ENCODE assay signal across 8 cellular contexts in the genomic region with DNA sequence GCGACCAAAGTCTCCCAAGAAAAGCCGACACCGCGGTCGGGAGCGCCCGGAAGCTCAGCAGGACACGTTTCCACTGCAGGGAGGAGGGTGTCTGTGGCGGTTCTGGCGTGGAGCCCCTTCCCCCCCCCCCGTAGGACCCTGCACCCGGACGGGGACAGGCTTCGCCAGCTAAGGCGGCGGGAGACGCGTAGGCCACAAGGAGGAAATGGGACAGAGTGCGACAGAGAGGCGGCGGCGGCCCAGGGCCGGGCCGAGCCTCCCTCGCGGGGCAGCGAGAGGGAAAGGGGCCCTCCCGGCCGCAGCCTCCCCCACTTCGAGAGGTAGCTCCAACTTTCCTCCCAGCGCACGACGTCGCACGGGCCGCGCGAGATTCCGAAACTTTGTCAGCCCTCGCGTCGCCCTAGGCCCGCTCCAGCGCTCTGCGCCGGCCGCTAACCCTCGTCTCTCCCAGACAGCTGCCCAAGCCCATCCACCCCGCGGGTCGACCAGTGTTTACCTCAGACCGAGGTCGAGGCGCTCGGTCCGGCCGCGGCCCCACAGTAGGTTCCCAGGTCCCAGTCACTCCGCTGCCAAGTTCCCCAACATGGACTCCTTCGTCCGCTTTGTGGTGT. TPM values are rescaled to one million over a fixed set of nuclear protein-coding genes. Genes with fewer than 3 reads are reported as not detected.
DNase-seq lines count a peak whose midpoint lies in the region; ATAC-seq and TF ChIP-seq lines count a peak whose summit lies in the region.

No MANE protein-coding gene starts in this region.

- BruUV-seq in Panc1 (replicated peaks; lab: Mats Ljungman, UMichigan), result no TSS peak

- peaks cover 16% of the 10 kb centered on the region for H3K4me1 Mint-ChIP-seq in glutamatergic neuron (ENCODE audit: low read depth, unreplicated experiment)

- H3K9me3 ChIP-seq in Panc1 (ENCODE audit: control insufficient read depth, insufficient read depth, low read depth, low read length), result no peaks in the 10 kb centered on the region
- H3K9me3 ChIP-seq in parathyroid adenoma (ENCODE audit: control insufficient read depth, low read length), result no peaks in the 10 kb centered on the region

- H2AFZ ChIP-seq in parathyroid adenoma, result peak overlapping the region; percentile 97

- H3K27me3 Mint-ChIP-seq in glutamatergic neuron (ENCODE audit: unreplicated experiment), result peaks cover 18% of the 10 kb centered on the region

- H3K4me1 ChIP-seq in Panc1 (ENCODE audit: control insufficient read depth, insufficient read depth, low read length) (peaks cover 25% of the 10 kb centered on the region), parathyroid adenoma (peaks cover 19% of the 10 kb centered on the region), urinary bladder (ENCODE audit: insufficient read depth) (peaks cover 3% of the 10 kb centered on the region)

- peaks cover 36% of the 10 kb centered on the region for H3K79me2 ChIP-seq in parathyroid adenoma

- CTCF ChIA-PET in BJ (lab: Yijun Ruan, JAX) (interaction anchor here (0.7 to 3.0 kb wide), 8 partner anchors 15 to 234 kb away, joined by 3 to 15 read pairs (median 4); no protein-coding TSS in a partner anchor), Panc1 (lab: Charles Lee) (no interaction called here)

- DNase-seq in BJ (ENCODE audit: low read depth) (no peak), Panc1 (ENCODE audit: low read depth, low spot score) (no peak), glutamatergic neuron (no peak)
- peak; percentile 83 for DNase-seq in activated effector memory CD4-positive, alpha-beta T cell treated with anti-CD3 and anti-CD28 coated beads, Interleukin-2, amount 50 U/mL, for 16 hours

- H3K27me3 ChIP-seq in BJ (ENCODE audit: control insufficient read depth, insufficient read depth, low read length) (no peaks in the 10 kb centered on the region), Panc1 (ENCODE audit: control insufficient read depth, insufficient read depth, low read length) (no peaks in the 10 kb centered on the region), parathyroid adenoma (ENCODE audit: control insufficient read depth, insufficient read depth, low read length) (no peaks in the 10 kb centered on the region)

- H3K9ac ChIP-seq in parathyroid adenoma, result peak overlapping the region; percentile 98

- in situ Hi-C loops in Panc1 (cut with HindIII; ENCODE audit: low pct_unique_long_range_greater_than_20kb, low sequenced_read_pairs), result no loop called here

- ATAC-seq in GM19043 (IDR thresholded peaks at IDR 0.05; ENCODE audit: low read depth, unreplicated experiment), result peak; percentile 16
- ATAC-seq in HG03354 (IDR thresholded peaks at IDR 0.05; ENCODE audit: poor library complexity, severe bottlenecking, unreplicated experiment), result peak; percentile 41
- peak; percentile 60 for ATAC-seq in Panc1

- TF ChIP-seq CTCF in BJ (IDR thresholded peaks at IDR 0.05; ENCODE audit: insufficient read depth, low read depth, low read length), result no peak
- TF ChIP-seq CTCF in Panc1 (IDR thresholded peaks at IDR 0.05), result no peak
- no peak for TF ChIP-seq CTCF in glutamatergic neuron (IDR thresholded peaks at IDR 0.05; ENCODE audit: partially characterized antibody, unreplicated experiment)
- no peak for TF ChIP-seq CTCF in parathyroid adenoma (IDR thresholded peaks at IDR 0.05)

- POLR2A ChIA-PET in BJ (lab: Charles Lee) (interaction anchor here (0.7 kb wide), 1 partner anchor 85 kb away, joined by 4 read pairs; no protein-coding TSS in a partner anchor), Panc1 (lab: Charles Lee) (interaction anchor here (0.6 kb wide), 1 partner anchor 1429 kb away, joined by 7 read pairs; no protein-coding TSS in a partner anchor)

- WGBS in urinary bladder, result under 1% methylated on average over 61 of the region's 61 CpGs

- no peaks in the 10 kb centered on the region for H3K36me3 Mint-ChIP-seq in glutamatergic neuron (ENCODE audit: unreplicated experiment)

- H3K4me3 ChIP-seq in BJ (ENCODE audit: low read depth, low read length), result peak overlapping the region; percentile 69
- H3K4me3 ChIP-seq in Panc1 (ENCODE audit: low read depth in 2 of 2, low read length in 2 of 2), result peak overlapping the region; percentile 75 to 88
- H3K4me3 ChIP-seq in parathyroid adenoma (ENCODE audit: low read depth, low read length), result peak overlapping the region; percentile 95
- peak overlapping the region; percentile 52 for H3K4me3 ChIP-seq in urinary bladder (ENCODE audit: low read depth, low read length)

- intact Hi-C loops in Panc1 (cut with micrococcal nuclease; ENCODE audit: unreplicated experiment), result loop anchor here (5.0 kb wide), 1 partner anchor 1032 kb away; no protein-coding TSS in a partner anchor

- H3K27ac Mint-ChIP-seq in glutamatergic neuron (ENCODE audit: unreplicated experiment), result peak overlapping the region; percentile 97

- peak overlapping the region; percentile 89 for H3K27ac ChIP-seq in Panc1 (ENCODE audit: low read length)
- H3K27ac ChIP-seq in parathyroid adenoma, result peak overlapping the region; percentile 93
- H3K27ac ChIP-seq in urinary bladder (ENCODE audit: low read depth), result peak overlapping the region; percentile 98

- H3K9me3 Mint-ChIP-seq in glutamatergic neuron (ENCODE audit: unreplicated experiment), result peaks cover 7% of the 10 kb centered on the region

- H3K4me3 Mint-ChIP-seq in glutamatergic neuron (ENCODE audit: unreplicated experiment), result peak overlapping the region; percentile 98

- H3K36me3 ChIP-seq in BJ (ENCODE audit: control insufficient read depth, insufficient read depth, low read length) (no peaks in the 10 kb centered on the region), Panc1 (ENCODE audit: control insufficient read depth, insufficient read depth, low read length) (peaks cover 14% of the 10 kb centered on the region), parathyroid adenoma (ENCODE audit: control insufficient read depth, insufficient read depth, low read length) (no peaks in the 10 kb centered on the region), urinary bladder (ENCODE audit: insufficient read depth) (no peaks in the 10 kb centered on the region)

- H3K4me2 ChIP-seq in parathyroid adenoma (ENCODE audit: low read length), result peak overlapping the region; percentile 93

RNA-seq across cellular contexts. Expression of a gene that starts 0.4 kb away (rescaled TPM):
- 25.2 and 65.0 TPM in 2 replicates for polyA plus RNA-seq in BJ (2011; rRNA removed)
- polyA minus RNA-seq in BJ (2011; rRNA and poly(A)+ RNA removed), result 41.6 and 42.2 TPM in 2 replicates
- 98.3 TPM for total RNA-seq in Panc1 (2021; ENCODE audit: unreplicated experiment)
- 45.5 TPM for polyA plus RNA-seq in Panc1 (2012; ENCODE audit: insufficient read length)
- 63.4 TPM for total RNA-seq in glutamatergic neuron (ENCODE audit: unreplicated experiment)
- total RNA-seq in urinary bladder, result 214 TPM
- 31.6 TPM for polyA plus RNA-seq in urinary bladder
